Comparison of ENCODE assay signal across 1 cellular context in genomic region chr12:104064031-104064841, GRCh38.
TF ChIP-seq lines count a peak whose summit lies in the region.

Gene HCFC2 (plus strand): TSS chr12:104064531. CDS start chr12:104064561, 30 bp downstream.

TF ChIP-seq in WTC11, 78 proteins besides CTCF, POLR2A, EP300 and RAD21 (continued from another document):
- no peak for TF ChIP-seq PRDM15 (CRISPR knock-in tag; IDR thresholded peaks at IDR 0.05)
- peak; percentile 65; the same call in 1 of the 2 replicates for TF ChIP-seq GTF2I (CRISPR knock-in tag; conservative IDR thresholded peaks at IDR 0.05)
- TF ChIP-seq ZNF232 (CRISPR knock-in tag; IDR thresholded peaks at IDR 0.05), result peak; percentile 74; the same call in 1 of the 2 replicates
- TF ChIP-seq E2F5 (CRISPR knock-in tag; IDR thresholded peaks at IDR 0.05), result peak; percentile 86; the same call in 1 of the 2 replicates
- TF ChIP-seq ATF3 (CRISPR knock-in tag; conservative IDR thresholded peaks at IDR 0.05), result no peak
- peak; percentile 89 for TF ChIP-seq MAX (CRISPR knock-in tag; IDR thresholded peaks at IDR 0.05)
- 0 out of 2 replicates have a peak, but pooled peaks have one; percentile 54 for TF ChIP-seq ZBTB21 (CRISPR knock-in tag; IDR thresholded peaks at IDR 0.05; ENCODE audit: borderline replicate concordance)
- 0 out of 2 replicates have a peak, but pooled peaks have one; percentile 37 for TF ChIP-seq ETV6 (CRISPR knock-in tag; IDR thresholded peaks at IDR 0.05)
- TF ChIP-seq USF2 (CRISPR knock-in tag; IDR thresholded peaks at IDR 0.05), result peak; percentile 98
- TF ChIP-seq ZNF219 (CRISPR knock-in tag; IDR thresholded peaks at IDR 0.05; ENCODE audit: borderline replicate concordance), result no peak
- peak; percentile 81; the same call in 1 of the 2 replicates for TF ChIP-seq ARID4B (CRISPR knock-in tag; IDR thresholded peaks at IDR 0.05; ENCODE audit: borderline replicate concordance)
- peak; percentile 88 for TF ChIP-seq ZNF423 (CRISPR knock-in tag; IDR thresholded peaks at IDR 0.05)
- TF ChIP-seq SP1 (CRISPR knock-in tag; conservative IDR thresholded peaks at IDR 0.05), result peak; percentile 75; the same call in 1 of the 2 replicates
- TF ChIP-seq AFF4 (CRISPR knock-in tag; IDR thresholded peaks at IDR 0.05; ENCODE audit: borderline replicate concordance), result 0 out of 2 replicates have a peak, but pooled peaks have one; percentile 83
- 0 out of 2 replicates have a peak, but pooled peaks have one; percentile 79 for TF ChIP-seq TEAD1 (CRISPR knock-in tag; IDR thresholded peaks at IDR 0.05)
- TF ChIP-seq ZNF416 (CRISPR knock-in tag; IDR thresholded peaks at IDR 0.05), result 0 out of 2 replicates have a peak, but pooled peaks have one; percentile 5
